17 cellular contexts compared by ENCODE assay signal in the genomic region with DNA sequence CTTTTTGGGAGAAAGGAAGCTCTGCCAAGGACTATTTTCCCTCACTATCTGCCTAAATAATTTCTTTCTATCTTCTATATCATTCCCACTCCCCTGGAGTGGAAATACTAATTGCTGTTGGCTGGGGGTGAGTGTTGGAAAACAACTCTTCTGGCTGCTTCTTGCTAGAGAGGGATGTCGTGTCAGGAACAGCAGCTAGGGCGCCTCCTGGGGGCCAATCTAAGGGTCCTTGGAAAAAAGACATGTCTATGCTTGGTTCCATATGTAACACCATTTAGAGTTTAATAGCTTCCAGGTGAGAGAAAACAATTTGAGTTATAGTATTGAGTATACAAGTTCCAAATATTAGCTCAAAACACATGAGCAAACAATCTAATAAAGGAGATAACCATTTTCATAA.
"Had no signal": no experiment of that assay in that cellular context is flagged by ENCODE, and none has a peak within 500 bp of the region (broad histone marks: within the 10 kb centered on the region; RNA-seq: fewer than 3 reads in every experiment).

No MANE protein-coding gene starts in this region.

- H3K4me3 ChIP-seq: coronary artery, heart left ventricle, mucosa of descending colon, right atrium auricular region, sigmoid colon, skin epidermis, stomach, thoracic aorta, transverse colon had no signal

- H3K9me3 ChIP-seq: mucosa of descending colon, sigmoid colon, thoracic aorta, transverse colon had no signal

- ATAC-seq: heart left ventricle; left lobe of liver; mucosa of descending colon; naive thymus-derived CD8-positive, alpha-beta T cell had no signal

- H3K4me1 ChIP-seq: heart left ventricle, right atrium auricular region, sigmoid colon, stomach, transverse colon had no signal

- H3K36me3 ChIP-seq: heart left ventricle, right atrium auricular region, sigmoid colon, stomach, thoracic aorta, transverse colon had no signal

- H3K4me3 Mint-ChIP-seq: naive thymus-derived CD8-positive, alpha-beta T cell had no signal

- H3K4me1 Mint-ChIP-seq: naive thymus-derived CD8-positive, alpha-beta T cell had no signal

- H3K27me3 ChIP-seq: heart left ventricle, right atrium auricular region, sigmoid colon, stomach, transverse colon had no signal

- DNase-seq: effector CD4-positive, alpha-beta T cell; heart left ventricle; hippocampal formation; mammary epithelial cell; mucosa of descending colon; naive thymus-derived CD8-positive, alpha-beta T cell; posterior cingulate gyrus; sigmoid colon; stimulated activated naive CD4-positive, alpha-beta T cell; stomach; substantia nigra; transverse colon had no signal

- H3K27ac ChIP-seq: coronary artery, heart left ventricle, right atrium auricular region, sigmoid colon, skin epidermis, stomach, thoracic aorta, transverse colon had no signal

- H3K27ac Mint-ChIP-seq: naive thymus-derived CD8-positive, alpha-beta T cell had no signal

- H3K27me3 Mint-ChIP-seq: naive thymus-derived CD8-positive, alpha-beta T cell had no signal
